In the genomic region with DNA sequence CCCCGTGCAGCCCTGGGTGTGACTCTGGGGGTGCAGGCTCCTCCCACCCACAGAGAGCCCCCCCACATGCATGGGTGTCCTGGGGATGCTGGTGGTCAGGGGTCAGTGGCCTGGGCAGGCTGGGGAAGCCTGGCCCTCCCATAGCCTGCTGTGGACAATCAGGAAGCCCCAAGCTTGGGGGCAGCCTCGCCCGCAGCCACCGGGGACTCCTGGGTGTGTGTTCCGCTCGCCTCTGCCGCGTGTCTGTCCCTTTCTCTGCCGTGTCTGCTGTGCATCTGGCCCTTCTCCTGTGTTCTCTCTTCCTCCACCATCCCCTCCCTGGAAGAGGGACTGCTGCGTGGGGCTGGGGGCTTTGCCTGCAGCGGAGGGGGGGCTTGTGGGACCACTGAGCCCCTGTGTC, we compare ENCODE assay signal across 23 cellular contexts. TPM values are rescaled to one million over a fixed set of nuclear protein-coding genes. Genes with fewer than 3 reads are reported as not detected.
DNase-seq lines count a peak whose midpoint lies in the region; ATAC-seq and TF ChIP-seq lines count a peak whose summit lies in the region.
"Had no signal": no experiment of that assay in that cellular context is flagged by ENCODE, and none has a peak within 500 bp of the region (broad histone marks: within the 10 kb centered on the region; RNA-seq: fewer than 3 reads in every experiment).

No MANE protein-coding gene starts in this region.

- H2BK120ac ChIP-seq in mesenchymal stem cell (ENCODE audit: low read depth, low read length): no peak overlapping the region

- WGBS in mesenchymal stem cell: 91% methylated on average over 10 of the region's 11 CpGs

- no peak overlapping the region for H3K27ac Mint-ChIP-seq in natural killer cell
- no peak overlapping the region for H3K27ac Mint-ChIP-seq in natural killer cell treated with Interleukin-12 subunit alpha and Interleukin-12 subunit beta and Interleukin-15 and Interleukin-18, amount 100 ng/mL, for 72 hours
- H3K27ac Mint-ChIP-seq in central memory CD8-positive, alpha-beta T cell (ENCODE audit: low read depth): peak overlapping the region; percentile 84
- H3K27ac Mint-ChIP-seq: CD8-positive, alpha-beta T cell; GM23338 had no signal

- H3K9me3 Mint-ChIP-seq in natural killer cell: no peaks in the 10 kb centered on the region
- H3K9me3 Mint-ChIP-seq in natural killer cell treated with Interleukin-12 subunit alpha and Interleukin-12 subunit beta and Interleukin-15 and Interleukin-18, amount 100 ng/mL, for 72 hours: no peaks in the 10 kb centered on the region
- peaks cover 4% of the 10 kb centered on the region for H3K9me3 Mint-ChIP-seq in central memory CD8-positive, alpha-beta T cell
- H3K9me3 Mint-ChIP-seq: CD8-positive, alpha-beta T cell; GM23338 had no signal

- intact Hi-C loops in natural killer cell (cut with micrococcal nuclease): no loop called here

- H2AK5ac ChIP-seq in mesenchymal stem cell (ENCODE audit: low read length, severe bottlenecking): no peak overlapping the region

- DNase-seq in natural killer cell (no peak), mesenchymal stem cell (no peak), G401 (ENCODE audit: low spot score) (no peak), putamen (ENCODE audit: low spot score) (no peak)
- no peak for DNase-seq in natural killer cell treated with Interleukin-12 subunit alpha and Interleukin-12 subunit beta and Interleukin-15 and Interleukin-18, amount 100 ng/mL, for 72 hours (ENCODE audit: low spot score)
- no peak for DNase-seq in central memory CD8-positive, alpha-beta T cell (ENCODE audit: low spot score in 2 of 2)
- DNase-seq: Calu3; CD8-positive, alpha-beta T cell; DMS53; EL; KG1; NCI-H187; NCI-H2107; NCI-H524; NCI-H82; OCI-M1; SIG-M5 had no signal

- no peak overlapping the region for H2BK12ac ChIP-seq in mesenchymal stem cell (ENCODE audit: low read length in 2 of 2)

- H3K9me3 ChIP-seq in mesenchymal stem cell (ENCODE audit: control insufficient read depth, low read length): no peaks in the 10 kb centered on the region
- H3K9me3 ChIP-seq: A549, BLaER1 had no signal

- H3K27ac ChIP-seq in mesenchymal stem cell (ENCODE audit: low read length, poor library complexity, severe bottlenecking): no peak overlapping the region
- H3K27ac ChIP-seq: A549, BLaER1 had no signal

- in situ Hi-C loops in G401 (cut with HindIII; ENCODE audit: low sequenced_read_pairs): no loop called here

- no peak overlapping the region for H3K4ac ChIP-seq in mesenchymal stem cell (ENCODE audit: low read depth in 1 of 2, low read length in 2 of 2)

- H3K36me3 ChIP-seq in mesenchymal stem cell (ENCODE audit: control insufficient read depth in 1 of 2, insufficient read depth in 2 of 2, low read depth in 1 of 2, low read length in 2 of 2): peaks cover 0 to 90% of the 10 kb centered on the region in 2 experiments

- no peak overlapping the region for H3K4me3 ChIP-seq in mesenchymal stem cell (ENCODE audit: insufficient read depth in 1 of 2, low read depth in 1 of 2, low read length in 2 of 2)
- H3K4me3 ChIP-seq: A549, BLaER1, GM23338 had no signal

- no peak overlapping the region for H3K23ac ChIP-seq in mesenchymal stem cell (ENCODE audit: low read length in 2 of 2)

- H3K4me1 ChIP-seq in mesenchymal stem cell (ENCODE audit: control insufficient read depth, insufficient read depth, low read depth, low read length): peaks cover 29% of the 10 kb centered on the region

- no peak overlapping the region for H4K91ac ChIP-seq in mesenchymal stem cell (ENCODE audit: low read length)

- H3K79me1 ChIP-seq in mesenchymal stem cell (replicated peaks; ENCODE audit: low read length, poor library complexity, severe bottlenecking): peaks cover 51% of the 10 kb centered on the region

- H2AFZ ChIP-seq in mesenchymal stem cell (ENCODE audit: low read depth, low read length): no peak overlapping the region
- H2AFZ ChIP-seq: GM23338 had no signal

- ATAC-seq in natural killer cell (no peak), HG02981 (IDR thresholded peaks at IDR 0.05; ENCODE audit: unreplicated experiment) (no peak)
- ATAC-seq in natural killer cell treated with Interleukin-12 subunit alpha and Interleukin-12 subunit beta and Interleukin-15 and Interleukin-18, amount 100 ng/mL, for 72 hours: no peak
- no peak for ATAC-seq in central memory CD8-positive, alpha-beta T cell (replicated peaks; ENCODE audit: extremely low read depth, poor library complexity, severe bottlenecking)
- ATAC-seq: A549; CD8-positive, alpha-beta T cell; GM23338; HCT116 had no signal

- H3K9ac ChIP-seq in mesenchymal stem cell (ENCODE audit: low read length): no peak overlapping the region
- H3K9ac ChIP-seq: BLaER1 had no signal

- H4K8ac ChIP-seq in mesenchymal stem cell (ENCODE audit: low read length): peak overlapping the region; percentile 62

- H3K4me3 Mint-ChIP-seq in natural killer cell: peak overlapping the region; percentile 52
- H3K4me3 Mint-ChIP-seq in natural killer cell treated with Interleukin-12 subunit alpha and Interleukin-12 subunit beta and Interleukin-15 and Interleukin-18, amount 100 ng/mL, for 72 hours: no peak overlapping the region
- peak overlapping the region; percentile 58 for H3K4me3 Mint-ChIP-seq in central memory CD8-positive, alpha-beta T cell
- H3K4me3 Mint-ChIP-seq: CD8-positive, alpha-beta T cell; GM23338 had no signal

- H3K27me3 Mint-ChIP-seq in natural killer cell (ENCODE audit: low read depth in 2 of 2): peaks cover 7 to 9% of the 10 kb centered on the region in 2 donors
- H3K27me3 Mint-ChIP-seq in natural killer cell treated with Interleukin-12 subunit alpha and Interleukin-12 subunit beta and Interleukin-15 and Interleukin-18, amount 100 ng/mL, for 72 hours: peaks cover 7 to 12% of the 10 kb centered on the region in 2 donors
- H3K27me3 Mint-ChIP-seq in central memory CD8-positive, alpha-beta T cell: peaks cover 14% of the 10 kb centered on the region

- no peak overlapping the region for H3K18ac ChIP-seq in mesenchymal stem cell (ENCODE audit: low read depth in 1 of 2, low read length in 2 of 2)

- H2BK15ac ChIP-seq in mesenchymal stem cell (ENCODE audit: low read depth, poor library complexity, severe bottlenecking): no peak overlapping the region

- H3K14ac ChIP-seq in mesenchymal stem cell (ENCODE audit: low read length in 2 of 2): no peak overlapping the region

- H2BK5ac ChIP-seq in mesenchymal stem cell (ENCODE audit: low read depth, low read length, poor library complexity, severe bottlenecking): no peak overlapping the region

- TF ChIP-seq CTCF in natural killer cell (IDR thresholded peaks at IDR 0.05): no peak

- peaks cover 0 to 19% of the 10 kb centered on the region in 2 donors for H3K4me1 Mint-ChIP-seq in natural killer cell
- H3K4me1 Mint-ChIP-seq in natural killer cell treated with Interleukin-12 subunit alpha and Interleukin-12 subunit beta and Interleukin-15 and Interleukin-18, amount 100 ng/mL, for 72 hours (ENCODE audit: low read depth in 2 of 2): peaks cover 14 to 21% of the 10 kb centered on the region in 2 donors
- peaks cover 16% of the 10 kb centered on the region for H3K4me1 Mint-ChIP-seq in central memory CD8-positive, alpha-beta T cell

- no peaks in the 10 kb centered on the region for H3K36me3 Mint-ChIP-seq in natural killer cell
- no peaks in the 10 kb centered on the region for H3K36me3 Mint-ChIP-seq in natural killer cell treated with Interleukin-12 subunit alpha and Interleukin-12 subunit beta and Interleukin-15 and Interleukin-18, amount 100 ng/mL, for 72 hours
- peaks cover 3% of the 10 kb centered on the region for H3K36me3 Mint-ChIP-seq in central memory CD8-positive, alpha-beta T cell (ENCODE audit: insufficient read depth)
- H3K36me3 Mint-ChIP-seq: CD8-positive, alpha-beta T cell had no signal

- no peak overlapping the region for H3K4me2 ChIP-seq in mesenchymal stem cell (ENCODE audit: low read length, poor library complexity, severe bottlenecking)
- H3K4me2 ChIP-seq: A549, BLaER1, GM23338 had no signal

- H3K27me3 ChIP-seq in mesenchymal stem cell (ENCODE audit: control insufficient read depth in 1 of 2, insufficient read depth in 1 of 2, low read length in 2 of 2): peaks cover 0 to 25% of the 10 kb centered on the region in 2 experiments

RNA-seq across cellular contexts. Expression of a gene that starts 22.9 kb away (rescaled TPM):
- total RNA-seq in natural killer cell: 1 to 10 TPM; 4.1 to 5.0 (median 4.6) TPM
- total RNA-seq in natural killer cell treated with Interleukin-12 subunit alpha and Interleukin-12 subunit beta and Interleukin-15 and Interleukin-18, amount 100 ng/mL, for 72 hours: 1 to 10 TPM; 9.3 to 9.4 TPM
- polyA plus RNA-seq in mesenchymal stem cell (2013, experiment 1 of 2): 64.9 TPM
- 62.3 TPM for polyA plus RNA-seq in mesenchymal stem cell (2013, experiment 2 of 2)
- total RNA-seq in G401 (2014; rRNA removed; shearing (Covaris generic)): 103 and 106 TPM in 2 replicates

RNA-seq across cellular contexts. Expression of a gene that starts 29.5 kb away (rescaled TPM):
- total RNA-seq in natural killer cell: 10 to 100 TPM; 17.0 to 56.9 (median 50.2) TPM
- 10 to 100 TPM; 15.2 to 44.3 TPM for total RNA-seq in natural killer cell treated with Interleukin-12 subunit alpha and Interleukin-12 subunit beta and Interleukin-15 and Interleukin-18, amount 100 ng/mL, for 72 hours
- 70.3 TPM for polyA plus RNA-seq in mesenchymal stem cell (2013, experiment 1 of 2)
- polyA plus RNA-seq in mesenchymal stem cell (2013, experiment 2 of 2): 75.0 TPM
- total RNA-seq in G401 (2014; rRNA removed; shearing (Covaris generic)): 213 and 304 TPM in 2 replicates

RNA-seq across cellular contexts. Expression of a gene that starts 31.3 kb away (rescaled TPM):
- not detected for total RNA-seq in natural killer cell
- total RNA-seq in natural killer cell treated with Interleukin-12 subunit alpha and Interleukin-12 subunit beta and Interleukin-15 and Interleukin-18, amount 100 ng/mL, for 72 hours: not detected
- polyA plus RNA-seq in mesenchymal stem cell (2013, experiment 1 of 2): not detected
- polyA plus RNA-seq in mesenchymal stem cell (2013, experiment 2 of 2): not detected
- 3.5 and 4.3 TPM in 2 replicates for total RNA-seq in G401 (2014; rRNA removed; shearing (Covaris generic))
- total RNA-seq: CD8-positive, alpha-beta T cell; GM23338; RPMI7951 had no signal
- polyA plus RNA-seq: GM23338 had no signal

RNA-seq across cellular contexts. Expression of a gene that starts 42.9 kb away (rescaled TPM):
- 10 to 100 TPM; 15.4 to 35.5 (median 28.9) TPM for total RNA-seq in natural killer cell
- total RNA-seq in natural killer cell treated with Interleukin-12 subunit alpha and Interleukin-12 subunit beta and Interleukin-15 and Interleukin-18, amount 100 ng/mL, for 72 hours: not detected
- polyA plus RNA-seq in mesenchymal stem cell (2013, experiment 1 of 2): 28.5 TPM
- 25.8 TPM for polyA plus RNA-seq in mesenchymal stem cell (2013, experiment 2 of 2)
- 27.5 and 66.5 TPM in 2 replicates for total RNA-seq in G401 (2014; rRNA removed; shearing (Covaris generic))
